Comparison of ENCODE assay signal across 18 cellular contexts in the genomic region with DNA sequence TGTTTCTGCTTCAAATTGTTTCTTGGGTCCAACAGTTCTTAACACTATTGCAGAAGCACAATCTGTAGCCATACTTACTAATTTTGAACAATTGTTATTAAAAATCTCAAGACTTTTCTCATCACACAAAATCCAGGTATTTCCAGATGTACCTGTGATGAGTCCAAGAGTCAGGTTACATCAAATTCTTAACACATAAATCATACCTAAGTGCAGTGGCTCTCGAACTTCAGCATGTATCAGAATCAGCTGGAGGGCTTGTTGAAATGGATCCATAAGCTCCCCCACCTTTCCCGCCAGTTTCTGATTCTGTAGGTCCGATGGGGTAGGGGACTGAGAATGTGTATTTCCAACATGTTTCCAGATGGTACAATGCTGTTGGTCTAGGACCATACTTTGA.
DNase-seq lines count a peak whose midpoint lies in the region; ATAC-seq, FAIRE-seq and TF ChIP-seq lines count a peak whose summit lies in the region.
"Had no signal": no experiment of that assay in that cellular context is flagged by ENCODE, and none has a peak within 500 bp of the region (broad histone marks: within the 10 kb centered on the region; RNA-seq: fewer than 3 reads in every experiment).

No MANE protein-coding gene starts in this region.

- TF ChIP-seq CTCF in RWPE1 (conservative IDR thresholded peaks at IDR 0.05; ENCODE audit: low read depth) (no peak), epithelial cell of esophagus (IDR thresholded peaks at IDR 0.05; ENCODE audit: insufficient read depth, low read depth, low read length, missing control alignments) (no peak)

- FAIRE-seq in GM19239 (lab: Jason Lieb, UNC): peak; percentile 54
- FAIRE-seq: G401.6, H1 had no signal

- H3K27ac ChIP-seq in RWPE1: no peak overlapping the region
- H3K27ac ChIP-seq: BLaER1, C4-2B had no signal

- DNase-seq in GM19239 (ENCODE audit: insufficient read length, low spot score) (no peak), RWPE1 (ENCODE audit: low spot score) (peak; percentile 10), epithelial cell of esophagus (ENCODE audit: low read depth) (peak; percentile 43), NCI-H1694 (lab: John Stamatoyannopoulos, UW) (no peak)
- DNase-seq: Caco-2; CD4-positive, CD25-positive, alpha-beta regulatory T cell; CD8-positive, alpha-beta T cell; DMS153; DND-41; GM23248; H7; HCEC 1CT had no signal

- ATAC-seq in GM21528 (IDR thresholded peaks at IDR 0.05; ENCODE audit: low FRiP score, unreplicated experiment) (no peak), HG03196 (IDR thresholded peaks at IDR 0.05; ENCODE audit: unreplicated experiment) (no peak)
- ATAC-seq: CD8-positive, alpha-beta T cell had no signal

- H3K4me3 ChIP-seq in epithelial cell of esophagus (ENCODE audit: low read length): no peak overlapping the region
- H3K4me3 ChIP-seq: BLaER1 had no signal

- POLR2A ChIA-PET in RWPE1 (lab: Yijun Ruan, JAX; ENCODE audit: low non-redundant PET): no interaction called here

- CTCF ChIA-PET in RWPE1 (lab: Yijun Ruan, JAX): no interaction called here

Comparison
In these comparisons a context has a peak if more than half of its experiments do, and no peak if none do; other contexts are left out.
1. DNase-seq: peak in RWPE1 (single experiment) and epithelial cell of esophagus (single experiment); none in GM19239 (single experiment) and NCI-H1694 (single experiment).